Comparison of ENCODE assay signal across 8 cellular contexts in genomic region chrX:56813318-56813837, GRCh38.
DNase-seq lines count a peak whose midpoint lies in the region; ATAC-seq, FAIRE-seq and TF ChIP-seq lines count a peak whose summit lies in the region.

No MANE protein-coding gene starts in this region.

- no TSS peak for BruUV-seq in GM12878 (replicated peaks; lab: Mats Ljungman, UMichigan)

- RAD21 ChIA-PET in GM12878 (lab: Charles Lee; ENCODE audit: unreplicated experiment): interaction anchor here (1.6 kb wide), 1 partner anchor 11 kb away, joined by 3 read pairs; no protein-coding TSS in a partner anchor

- peak overlapping the region; percentile 53 for H3K9ac ChIP-seq in GM12878 (ENCODE audit: control insufficient read depth, insufficient read depth, low read length)

- peak overlapping the region; percentile 63 to 85 (median 82) for H3K4me3 Mint-ChIP-seq in naive thymus-derived CD4-positive, alpha-beta T cell

- H3K36me3 ChIP-seq in GM12878 (ENCODE audit: control insufficient read depth in 2 of 2, insufficient read depth in 2 of 2, low read length in 1 of 2): no peaks in the 10 kb centered on the region
- H3K36me3 ChIP-seq in naive thymus-derived CD4-positive, alpha-beta T cell (ENCODE audit: control insufficient read depth in 2 of 3, insufficient read depth in 3 of 3, low read length in 3 of 3): no peaks in the 10 kb centered on the region

- no peaks in the 10 kb centered on the region for H4K20me1 ChIP-seq in GM12878 (ENCODE audit: control insufficient read depth, insufficient read depth)

- peak overlapping the region; percentile 78 for H3K4me2 ChIP-seq in GM12878 (ENCODE audit: control insufficient read depth, insufficient read depth)

- peak overlapping the region; percentile 42; the same call in 1 of the 2 replicates for H3K4me3 ChIP-seq in GM12878
- H3K4me3 ChIP-seq in naive thymus-derived CD4-positive, alpha-beta T cell (ENCODE audit: low read length): peak overlapping the region; percentile 40

- peak; percentile 38 for ATAC-seq in HG02885 (IDR thresholded peaks at IDR 0.05; ENCODE audit: poor library complexity, unreplicated experiment)
- peak; percentile 71 for ATAC-seq in SK-N-SH treated with all-trans-retinoic acid at 6 μM for 48 hours
- ATAC-seq in GM12878: peak; percentile 78
- ATAC-seq in naive thymus-derived CD4-positive, alpha-beta T cell: peak; percentile 87
- no peak for ATAC-seq in GM21367 (IDR thresholded peaks at IDR 0.05; ENCODE audit: unreplicated experiment)
- no peak for ATAC-seq in GM18519 (IDR thresholded peaks at IDR 0.05; ENCODE audit: low FRiP score, unreplicated experiment)

- no peak for TF ChIP-seq POLR2A in GM12878 (IDR thresholded peaks at IDR 0.05; ENCODE audit: low read depth, low read length)

- H3K4me1 ChIP-seq in GM12878 (ENCODE audit: control insufficient read depth, insufficient read depth, low read length): peaks cover 8% of the 10 kb centered on the region
- H3K4me1 ChIP-seq in naive thymus-derived CD4-positive, alpha-beta T cell (ENCODE audit: control insufficient read depth in 2 of 2, insufficient read depth in 2 of 2, low read length in 2 of 2): peaks cover 14 to 30% of the 10 kb centered on the region in 2 donors

- peaks cover 0 to 2% (median 0%) of the 10 kb centered on the region in 11 donors for H3K9me3 Mint-ChIP-seq in naive thymus-derived CD4-positive, alpha-beta T cell

- H3K79me2 ChIP-seq in GM12878 (ENCODE audit: control insufficient read depth, insufficient read depth, low read length): no peaks in the 10 kb centered on the region; the same call in 1 of the 2 replicates

- TF ChIP-seq EP300 in GM12878 (IDR thresholded peaks at IDR 0.05; ENCODE audit: borderline replicate concordance in 1 of 2, control insufficient read depth in 1 of 2, low read depth in 2 of 2, low read length in 2 of 2): no peak

- H3K4me1 Mint-ChIP-seq in naive thymus-derived CD4-positive, alpha-beta T cell: peaks cover 19 to 52% (median 44%) of the 10 kb centered on the region in 7 donors

- H2AFZ ChIP-seq in GM12878 (ENCODE audit: control insufficient read depth, low read depth, low read length): peak overlapping the region; percentile 48

- intact Hi-C loops in GM12878 (cut with micrococcal nuclease; ENCODE audit: unreplicated experiment): loop anchor here (5.0 to 10.0 kb wide), 2 partner anchors 71 to 311 kb away; partner anchors contain the start of gene SPIN2B
- intact Hi-C loops in naive thymus-derived CD4-positive, alpha-beta T cell (cut with micrococcal nuclease): loop anchor here (1.0 to 10.0 kb wide), 11 partner anchors 12 to 1094 kb away; partner anchors contain the start of genes FAAH2 (in 2 of the 2), UBQLN2 (in 2 of the 2), SPIN2B (in 1 of the 2) and ZXDB (in 1 of the 2)

- no peaks in the 10 kb centered on the region for H3K27me3 Mint-ChIP-seq in naive thymus-derived CD4-positive, alpha-beta T cell

- CTCF ChIA-PET in GM10248 (lab: Yijun Ruan, JAX): no interaction called here
- CTCF ChIA-PET in GM12878 (lab: Yijun Ruan, JAX): interaction anchor here (0.6 kb wide), 1 partner anchor 177 kb away, joined by 3 read pairs; no protein-coding TSS in a partner anchor
- CTCF ChIA-PET in naive thymus-derived CD4-positive, alpha-beta T cell (lab: Charles Lee): no interaction called here

- peak overlapping the region; percentile 76 for H3K27ac ChIP-seq in GM12878 (ENCODE audit: control insufficient read depth, insufficient read depth)
- H3K27ac ChIP-seq in naive thymus-derived CD4-positive, alpha-beta T cell (ENCODE audit: low read depth, low read length): peak overlapping the region; percentile 72

- H3K27ac Mint-ChIP-seq in naive thymus-derived CD4-positive, alpha-beta T cell: peak overlapping the region; percentile 85 to 99 (median 95)

- DNase-seq in GM10248 (ENCODE audit: extremely low spot score) (peak; percentile 5), GM12878 (ENCODE audit: low read depth, low spot score) (no peak), NCI-H2171 (lab: John Stamatoyannopoulos, UW) (no peak)
- peak; percentile 11 to 75 (median 62) for DNase-seq in naive thymus-derived CD4-positive, alpha-beta T cell

- TF ChIP-seq RAD21 in GM12878 (IDR thresholded peaks at IDR 0.05; ENCODE audit: insufficient read depth, low read depth, low read length): no peak

- SMC1A ChIA-PET in GM12878 (lab: Charles Lee; ENCODE audit: uncharacterized antibody, unreplicated experiment): no interaction called here

- no peaks in the 10 kb centered on the region for H3K9me3 ChIP-seq in GM12878 (replicated peaks; ENCODE audit: control insufficient read depth, insufficient read depth, low read length)
- no peaks in the 10 kb centered on the region for H3K9me3 ChIP-seq in naive thymus-derived CD4-positive, alpha-beta T cell (ENCODE audit: control insufficient read depth in 2 of 3, low read length in 3 of 3)

- 13% methylated on average over 7 of the region's 7 CpGs for WGBS in GM12878 (ENCODE audit: insufficient coverage, insufficient replicate concordance, low lambda C conversion rate, missing lambda C conversion rate)

- peaks cover 0 to 20% (median 5%) of the 10 kb centered on the region in 5 donors for H3K36me3 Mint-ChIP-seq in naive thymus-derived CD4-positive, alpha-beta T cell

- no peak for FAIRE-seq in GM12878 (lab: Jason Lieb, UNC)

- no peak for TF ChIP-seq CTCF in GM10248 (IDR thresholded peaks at IDR 0.05; ENCODE audit: control extremely low read depth, extremely low read depth, low read depth, missing control alignments)
- no peak for TF ChIP-seq CTCF in GM12878 (IDR thresholded peaks at IDR 0.05 in 2 of 3, conservative IDR thresholded peaks at IDR 0.05 in 1 of 3; ENCODE audit: control insufficient read depth in 2 of 3, extremely low read depth in 1 of 3, insufficient read depth in 1 of 3, low read depth in 3 of 3, low read length in 3 of 3)

- POLR2A ChIA-PET in GM10248 (lab: Yijun Ruan, JAX) (no interaction called here), GM12878 (lab: Charles Lee) (no interaction called here)
- POLR2A ChIA-PET in naive thymus-derived CD4-positive, alpha-beta T cell (lab: Charles Lee): interaction anchor here (0.6 to 1.2 kb wide), 2 partner anchors 48 to 50 kb away, joined by 3 read pairs; no protein-coding TSS in a partner anchor

- no peaks in the 10 kb centered on the region for H3K27me3 ChIP-seq in GM12878 (replicated peaks in 1 of 2; ENCODE audit: control insufficient read depth in 2 of 2, insufficient read depth in 2 of 2, low read length in 1 of 2)
- H3K27me3 ChIP-seq in naive thymus-derived CD4-positive, alpha-beta T cell (ENCODE audit: control insufficient read depth in 2 of 2, insufficient read depth in 2 of 2, low read length in 2 of 2): no peaks in the 10 kb centered on the region

- in situ Hi-C loops in GM12878 (cut with MboI): loop anchor here (5.0 to 25.0 kb wide), 8 partner anchors 164 to 1574 kb away; partner anchors contain the start of genes FAAH2, ZXDA and ZXDB

TF ChIP-seq in SK-N-SH treated with all-trans-retinoic acid at 6 μM for 48 hours, 23 proteins besides CTCF, POLR2A, EP300 and RAD21 (continues in another document):
- no peak for TF ChIP-seq PPARA (CRISPR knock-in tag; IDR thresholded peaks at IDR 0.05; ENCODE audit: borderline replicate concordance)
- TF ChIP-seq ZFP30 (CRISPR knock-in tag; IDR thresholded peaks at IDR 0.05): no peak
- no peak for TF ChIP-seq ZNF8 (CRISPR knock-in tag; IDR thresholded peaks at IDR 0.05)
- no peak for TF ChIP-seq OSR1 (CRISPR knock-in tag; IDR thresholded peaks at IDR 0.05)
- no peak for TF ChIP-seq ZFP3 (CRISPR knock-in tag; IDR thresholded peaks at IDR 0.05)
- TF ChIP-seq TOX (CRISPR knock-in tag; IDR thresholded peaks at IDR 0.05; ENCODE audit: borderline replicate concordance): no peak
- TF ChIP-seq TCF4 (CRISPR knock-in tag; IDR thresholded peaks at IDR 0.05; ENCODE audit: borderline replicate concordance): no peak
- TF ChIP-seq GLIS3 (CRISPR knock-in tag; IDR thresholded peaks at IDR 0.05): no peak
- TF ChIP-seq BACH2 (CRISPR knock-in tag; IDR thresholded peaks at IDR 0.05; ENCODE audit: borderline replicate concordance): no peak
- TF ChIP-seq ESRRG (CRISPR knock-in tag; IDR thresholded peaks at IDR 0.05): no peak

TF ChIP-seq in GM12878, 131 proteins besides CTCF, POLR2A, EP300 and RAD21 (continues in another document):
- TF ChIP-seq HDGF (IDR thresholded peaks at IDR 0.05) (peak; percentile 70), RAD51 (IDR thresholded peaks at IDR 0.05) (peak; percentile 50; the same call in 1 of the 2 replicates), NFYA (IDR thresholded peaks at IDR 0.05; ENCODE audit: borderline replicate concordance, low read depth, low read length) (no peak), CREM (IDR thresholded peaks at IDR 0.05; ENCODE audit: low read depth) (no peak), NBN (IDR thresholded peaks at IDR 0.05) (no peak), KDM1A (IDR thresholded peaks at IDR 0.05; ENCODE audit: borderline replicate concordance) (no peak), POLR2AphosphoS2 (IDR thresholded peaks at IDR 0.05; ENCODE audit: low read depth, low read length) (no peak), MAX (IDR thresholded peaks at IDR 0.05; ENCODE audit: low read depth, low read length) (0 out of 2 replicates have a peak, but pooled peaks have one; percentile 19), CREB1 (IDR thresholded peaks at IDR 0.05; ENCODE audit: low read depth) (no peak), IKZF1 (conservative IDR thresholded peaks at IDR 0.05) (0 out of 2 replicates have a peak, but pooled peaks have one; percentile 27), BHLHE40 (IDR thresholded peaks at IDR 0.05; ENCODE audit: borderline replicate concordance in 1 of 2, low read depth in 2 of 2, low read length in 1 of 2) (peak; percentile 80 to 81), RUNX3 (IDR thresholded peaks at IDR 0.05; ENCODE audit: low read length) (peak; percentile 60), YBX1 (IDR thresholded peaks at IDR 0.05) (no peak)
- TF ChIP-seq, protein P1, sequence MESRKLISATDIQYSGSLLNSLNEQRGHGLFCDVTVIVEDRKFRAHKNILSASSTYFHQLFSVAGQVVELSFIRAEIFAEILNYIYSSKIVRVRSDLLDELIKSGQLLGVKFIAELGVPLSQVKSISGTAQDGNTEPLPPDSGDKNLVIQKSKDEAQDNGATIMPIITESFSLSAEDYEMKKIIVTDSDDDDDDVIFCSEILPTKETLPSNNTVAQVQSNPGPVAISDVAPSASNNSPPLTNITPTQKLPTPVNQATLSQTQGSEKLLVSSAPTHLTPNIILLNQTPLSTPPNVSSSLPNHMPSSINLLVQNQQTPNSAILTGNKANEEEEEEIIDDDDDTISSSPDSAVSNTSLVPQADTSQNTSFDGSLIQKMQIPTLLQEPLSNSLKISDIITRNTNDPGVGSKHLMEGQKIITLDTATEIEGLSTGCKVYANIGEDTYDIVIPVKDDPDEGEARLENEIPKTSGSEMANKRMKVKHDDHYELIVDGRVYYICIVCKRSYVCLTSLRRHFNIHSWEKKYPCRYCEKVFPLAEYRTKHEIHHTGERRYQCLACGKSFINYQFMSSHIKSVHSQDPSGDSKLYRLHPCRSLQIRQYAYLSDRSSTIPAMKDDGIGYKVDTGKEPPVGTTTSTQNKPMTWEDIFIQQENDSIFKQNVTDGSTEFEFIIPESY (IDR thresholded peaks at IDR 0.05): no peak

Comparison
In these comparisons a context has a peak if more than half of its experiments do, and no peak if none do; other contexts are left out.
1. DNase-seq: peak in GM10248 (single experiment) and naive thymus-derived CD4-positive, alpha-beta T cell (9 of 9); none in GM12878 (single experiment) and NCI-H2171 (single experiment).
2. ATAC-seq: peak in HG02885 (single experiment), SK-N-SH treated with all-trans-retinoic acid at 6 μM for 48 hours (single experiment), GM12878 (single experiment) and naive thymus-derived CD4-positive, alpha-beta T cell (single experiment); none in GM21367 (single experiment) and GM18519 (single experiment).